Comparison of ENCODE assay signal across 1 cellular context in the genomic region with DNA sequence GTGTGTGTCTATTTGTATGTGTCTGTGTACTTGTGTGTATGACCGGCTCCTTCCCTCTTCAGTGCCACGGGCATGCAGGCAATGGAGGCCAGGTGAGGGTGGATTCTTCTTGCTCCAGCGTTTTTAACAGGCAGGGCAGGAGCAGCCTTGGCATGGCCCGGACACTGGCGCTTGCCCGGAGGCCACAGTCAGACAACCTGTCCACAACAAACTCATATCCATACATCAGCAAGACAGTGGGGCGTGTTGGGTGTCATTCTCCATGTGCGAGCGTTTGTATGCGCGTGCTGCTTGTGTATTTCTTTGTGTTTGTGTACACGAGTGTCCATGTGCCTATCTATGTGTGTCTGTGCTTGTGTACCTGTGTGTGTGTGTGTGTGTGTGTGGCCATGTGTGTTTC.
TF ChIP-seq lines count a peak whose summit lies in the region.

No MANE protein-coding gene starts in this region.

TF ChIP-seq in HepG2, 621 proteins besides CTCF, POLR2A, EP300 and RAD21:
- TF ChIP-seq FLYWCH1 (CRISPR knock-in tag; IDR thresholded peaks at IDR 0.05): no peak
- TF ChIP-seq ZNF746 (CRISPR knock-in tag; IDR thresholded peaks at IDR 0.05): no peak
- TF ChIP-seq, protein P1, sequence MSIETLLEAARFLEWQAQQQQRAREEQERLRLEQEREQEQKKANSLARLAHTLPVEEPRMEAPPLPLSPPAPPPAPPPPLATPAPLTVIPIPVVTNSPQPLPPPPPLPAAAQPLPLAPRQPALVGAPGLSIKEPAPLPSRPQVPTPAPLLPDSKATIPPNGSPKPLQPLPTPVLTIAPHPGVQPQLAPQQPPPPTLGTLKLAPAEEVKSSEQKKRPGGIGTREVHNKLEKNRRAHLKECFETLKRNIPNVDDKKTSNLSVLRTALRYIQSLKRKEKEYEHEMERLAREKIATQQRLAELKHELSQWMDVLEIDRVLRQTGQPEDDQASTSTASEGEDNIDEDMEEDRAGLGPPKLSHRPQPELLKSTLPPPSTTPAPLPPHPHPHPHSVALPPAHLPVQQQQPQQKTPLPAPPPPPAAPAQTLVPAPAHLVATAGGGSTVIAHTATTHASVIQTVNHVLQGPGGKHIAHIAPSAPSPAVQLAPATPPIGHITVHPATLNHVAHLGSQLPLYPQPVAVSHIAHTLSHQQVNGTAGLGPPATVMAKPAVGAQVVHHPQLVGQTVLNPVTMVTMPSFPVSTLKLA (IDR thresholded peaks at IDR 0.05): peak; percentile 37
- TF ChIP-seq, protein P2, sequence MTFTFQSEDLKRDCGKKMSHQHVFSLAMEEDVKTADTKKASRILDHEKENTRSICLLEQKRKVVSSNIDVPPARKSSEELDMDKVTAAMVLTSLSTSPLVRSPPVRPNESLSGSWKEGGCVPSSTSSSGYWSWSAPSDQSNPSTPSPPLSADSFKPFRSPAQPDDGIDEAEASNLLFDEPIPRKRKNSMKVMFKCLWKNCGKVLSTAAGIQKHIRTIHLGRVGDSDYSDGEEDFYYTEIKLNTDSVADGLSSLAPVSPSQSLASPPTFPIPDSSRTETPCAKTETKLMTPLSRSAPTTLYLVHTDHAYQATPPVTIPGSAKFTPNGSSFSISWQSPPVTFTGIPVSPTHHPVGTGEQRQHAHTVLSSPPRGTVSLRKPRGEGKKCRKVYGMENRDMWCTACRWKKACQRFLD (CRISPR knock-in tag; IDR thresholded peaks at IDR 0.05; ENCODE audit: borderline replicate concordance): no peak
